In the genomic region with DNA sequence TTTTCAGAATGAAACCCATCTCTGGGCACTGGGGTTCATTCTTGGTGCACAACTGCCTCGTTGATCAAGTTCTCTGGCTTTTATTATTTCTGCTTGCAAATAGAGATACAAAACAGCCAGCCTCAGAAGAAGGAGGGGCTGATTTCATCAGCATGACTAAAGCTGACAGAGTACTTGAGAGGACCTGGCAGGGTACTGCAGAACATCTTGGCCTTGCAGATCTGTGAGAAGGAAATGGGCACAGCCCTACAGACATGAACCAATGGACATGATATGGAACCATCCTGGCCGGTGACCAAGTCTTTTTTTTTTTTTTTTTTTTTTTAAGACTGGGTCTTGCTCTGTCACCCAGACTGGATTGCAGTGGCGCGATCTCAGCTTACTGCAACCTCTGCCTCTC, we compare ENCODE assay signal across 16 cellular contexts.
DNase-seq lines count a peak whose midpoint lies in the region; ATAC-seq and TF ChIP-seq lines count a peak whose summit lies in the region.
"Had no signal": no experiment of that assay in that cellular context is flagged by ENCODE, and none has a peak within 500 bp of the region (broad histone marks: within the 10 kb centered on the region; RNA-seq: fewer than 3 reads in every experiment).

No MANE protein-coding gene starts in this region.

- H3T11ph ChIP-seq in H9 (ENCODE audit: low read length) = no peak overlapping the region

- ATAC-seq in gastroesophageal sphincter = peak; percentile 55
- ATAC-seq in HG02623 (IDR thresholded peaks at IDR 0.05; ENCODE audit: unreplicated experiment) = no peak
- no peak for ATAC-seq in HG03139 (IDR thresholded peaks at IDR 0.05; ENCODE audit: unreplicated experiment)
- no peak for ATAC-seq in GM18502 (IDR thresholded peaks at IDR 0.05; ENCODE audit: poor library complexity, unreplicated experiment)

- DNase-seq in A172 (ENCODE audit: low spot score) (peak; percentile 6), H9 (no peak), adipocyte (ENCODE audit: low read depth) (peak; percentile 72), glutamatergic neuron (no peak)
- DNase-seq: activated CD8-positive, alpha-beta memory T cell treated with anti-CD3 and anti-CD28 coated beads, Interleukin-2, amount 50 U/mL, for 48 hours; heart right ventricle; NCI-H187; NCI-H82; stimulated activated CD8-positive, alpha-beta memory T cell treated with anti-CD3 and anti-CD28 coated beads, Interleukin-4, amount 100 ng/mL, for 48 hours had no signal

- H3K4ac ChIP-seq in H9 (ENCODE audit: low read depth, low read length) = no peak overlapping the region

- H3K79me2 ChIP-seq in H9 (ENCODE audit: insufficient read depth, low read length) = no peaks in the 10 kb centered on the region

- H4K5ac ChIP-seq in H9 (ENCODE audit: insufficient read length, low read depth, low read length) = no peak overlapping the region

- no peaks in the 10 kb centered on the region for H3K79me1 ChIP-seq in H9 (ENCODE audit: insufficient read depth, low read depth, low read length, poor library complexity, severe bottlenecking)

- no peak overlapping the region for H2BK12ac ChIP-seq in H9 (ENCODE audit: insufficient read length, low read depth, low read length)

- no peaks in the 10 kb centered on the region for H3K23me2 ChIP-seq in H9 (ENCODE audit: insufficient read length, low read depth, low read length, poor library complexity, severe bottlenecking)

- no CpG with 5 or more reads among the region's 4 CpGs for WGBS in H9 (ENCODE audit: extremely low coverage, insufficient read length, low lambda C conversion rate)
- WGBS in gastroesophageal sphincter (ENCODE audit: low coverage in 1 of 2), 2 donors = 75 to 85% methylated on average over 2 to 4 of the region's 4 CpGs

- no peak overlapping the region for H2AFZ ChIP-seq in H9 (ENCODE audit: low read length)

- H3K27ac Mint-ChIP-seq in H9 (peak overlapping the region; percentile 38 to 80 (median 78); a peak in 3 of 7 replicates), glutamatergic neuron (ENCODE audit: unreplicated experiment) (no peak overlapping the region)
- H3K27ac Mint-ChIP-seq: activated naive CD4-positive, alpha-beta T cell treated with anti-CD3 and anti-CD28 coated beads, Interleukin-2, amount 50 U/mL, for 24 hours; B cell; memory B cell had no signal

- TF ChIP-seq CTCF in H9 (conservative IDR thresholded peaks at IDR 0.05) (no peak), gastroesophageal sphincter (IDR thresholded peaks at IDR 0.05) (no peak), glutamatergic neuron (IDR thresholded peaks at IDR 0.05; ENCODE audit: partially characterized antibody, unreplicated experiment) (no peak)

- no peak overlapping the region for H2BK5ac ChIP-seq in H9 (ENCODE audit: insufficient read length, low read length)

- H3K4me1 ChIP-seq in H9 (ENCODE audit: insufficient read depth, low read length) = peaks cover 2% of the 10 kb centered on the region; the same call in 1 of the 2 replicates
- H3K4me1 ChIP-seq in adipocyte (ENCODE audit: control insufficient read depth, insufficient read depth, low read length) = peaks cover 2% of the 10 kb centered on the region
- H3K4me1 ChIP-seq in gastroesophageal sphincter = no peaks in the 10 kb centered on the region
- H3K4me1 ChIP-seq: heart right ventricle had no signal

- H3K18ac ChIP-seq in H9 (ENCODE audit: insufficient read length, low read depth, low read length) = no peak overlapping the region

- no peak overlapping the region for H4K8ac ChIP-seq in H9 (replicated peaks; ENCODE audit: insufficient read length, low read depth, low read length)

- H2BK120ac ChIP-seq in H9 (ENCODE audit: low read depth, low read length, poor library complexity, severe bottlenecking) = no peak overlapping the region

- no peak overlapping the region for H3K23ac ChIP-seq in H9 (ENCODE audit: insufficient read length, low read depth, low read length)

- no peaks in the 10 kb centered on the region for H3K27me3 Mint-ChIP-seq in H9 (ENCODE audit: low read depth)
- H3K27me3 Mint-ChIP-seq in glutamatergic neuron (ENCODE audit: unreplicated experiment) = peaks cover 2% of the 10 kb centered on the region
- H3K27me3 Mint-ChIP-seq: activated naive CD4-positive, alpha-beta T cell treated with anti-CD3 and anti-CD28 coated beads, Interleukin-2, amount 50 U/mL, for 24 hours; B cell; memory B cell had no signal

- no peak overlapping the region for H4K91ac ChIP-seq in H9 (ENCODE audit: insufficient read length, low read depth, low read length)

- H2BK15ac ChIP-seq in H9 (ENCODE audit: low read depth, low read length) = no peak overlapping the region

- H3K9me3 ChIP-seq in H9 (ENCODE audit: control insufficient read depth, low read depth, low read length) (no peaks in the 10 kb centered on the region), adipocyte (ENCODE audit: control insufficient read depth, low read length) (no peaks in the 10 kb centered on the region), gastroesophageal sphincter (no peaks in the 10 kb centered on the region)
- H3K9me3 ChIP-seq: heart right ventricle had no signal

- no peak overlapping the region for H3K9ac ChIP-seq in H9 (ENCODE audit: extremely low read depth, insufficient read length, low read length)
- H3K9ac ChIP-seq in adipocyte (ENCODE audit: low read length) = no peak overlapping the region

- H2BK20ac ChIP-seq in H9 (ENCODE audit: low read depth, low read length, poor library complexity, severe bottlenecking) = no peak overlapping the region

- H3K27me3 ChIP-seq in H9 (ENCODE audit: insufficient read depth, low read length) (no peaks in the 10 kb centered on the region), adipocyte (replicated peaks; ENCODE audit: control insufficient read depth, insufficient read depth, low read length) (no peaks in the 10 kb centered on the region), gastroesophageal sphincter (no peaks in the 10 kb centered on the region)
- H3K27me3 ChIP-seq: heart right ventricle had no signal

- no peak overlapping the region for H3K4me3 Mint-ChIP-seq in H9
- H3K4me3 Mint-ChIP-seq in glutamatergic neuron (ENCODE audit: unreplicated experiment) = no peak overlapping the region
- H3K4me3 Mint-ChIP-seq: activated naive CD4-positive, alpha-beta T cell treated with anti-CD3 and anti-CD28 coated beads, Interleukin-2, amount 50 U/mL, for 24 hours; B cell; memory B cell had no signal

- no peaks in the 10 kb centered on the region for H4K20me1 ChIP-seq in H9 (ENCODE audit: control insufficient read depth, insufficient read depth, insufficient read length)

- H3K4me3 ChIP-seq in adipocyte (ENCODE audit: low read length) (no peak overlapping the region), gastroesophageal sphincter (no peak overlapping the region)
- H3K4me3 ChIP-seq: heart right ventricle had no signal

- H3K27ac ChIP-seq in H9 (ENCODE audit: insufficient read length, low read depth, low read length) (no peak overlapping the region), gastroesophageal sphincter (no peak overlapping the region)
- H3K27ac ChIP-seq: heart right ventricle had no signal

- no peak overlapping the region for H3K14ac ChIP-seq in H9 (ENCODE audit: insufficient read depth, low read length)

- H3K36me3 ChIP-seq in adipocyte (ENCODE audit: control insufficient read depth, insufficient read depth, low read length, severe bottlenecking) = no peaks in the 10 kb centered on the region
- no peaks in the 10 kb centered on the region for H3K36me3 ChIP-seq in gastroesophageal sphincter
- H3K36me3 ChIP-seq: heart right ventricle had no signal

- H3K4me1 Mint-ChIP-seq in H9 (peaks cover 22 to 24% of the 10 kb centered on the region in 2 experiments), glutamatergic neuron (ENCODE audit: low read depth, unreplicated experiment) (peaks cover under 1% of the 10 kb centered on the region)
- H3K4me1 Mint-ChIP-seq: activated naive CD4-positive, alpha-beta T cell treated with anti-CD3 and anti-CD28 coated beads, Interleukin-2, amount 50 U/mL, for 24 hours; B cell; memory B cell had no signal

- TF ChIP-seq EP300 in gastroesophageal sphincter (IDR thresholded peaks at IDR 0.05) = no peak

- no peaks in the 10 kb centered on the region for H3K9me3 Mint-ChIP-seq in H9
- no peaks in the 10 kb centered on the region for H3K9me3 Mint-ChIP-seq in glutamatergic neuron (ENCODE audit: unreplicated experiment)
- H3K9me3 Mint-ChIP-seq: activated naive CD4-positive, alpha-beta T cell treated with anti-CD3 and anti-CD28 coated beads, Interleukin-2, amount 50 U/mL, for 24 hours; memory B cell had no signal

- no peak for TF ChIP-seq POLR2A in gastroesophageal sphincter (IDR thresholded peaks at IDR 0.05)

- no peak overlapping the region for H2AK5ac ChIP-seq in H9 (ENCODE audit: insufficient read length, low read length)

- no peak overlapping the region for H3K4me2 ChIP-seq in H9 (ENCODE audit: insufficient read depth, insufficient read length, low read length)

- H3K36me3 Mint-ChIP-seq in H9 (ENCODE audit: insufficient read depth in 1 of 3, low read depth in 3 of 3) (no peaks in the 10 kb centered on the region), glutamatergic neuron (ENCODE audit: unreplicated experiment) (no peaks in the 10 kb centered on the region)

- no peak overlapping the region for H3K56ac ChIP-seq in H9 (ENCODE audit: insufficient read length, low read depth, low read length)

Comparison
In these comparisons a context has a peak if more than half of its experiments do, and no peak if none do; other contexts are left out.
1. DNase-seq: peak in A172 (single experiment) and adipocyte (single experiment); none in H9 (single experiment) and glutamatergic neuron (single experiment).